Comparison of ENCODE assay signal across 19 cellular contexts in the genomic region with DNA sequence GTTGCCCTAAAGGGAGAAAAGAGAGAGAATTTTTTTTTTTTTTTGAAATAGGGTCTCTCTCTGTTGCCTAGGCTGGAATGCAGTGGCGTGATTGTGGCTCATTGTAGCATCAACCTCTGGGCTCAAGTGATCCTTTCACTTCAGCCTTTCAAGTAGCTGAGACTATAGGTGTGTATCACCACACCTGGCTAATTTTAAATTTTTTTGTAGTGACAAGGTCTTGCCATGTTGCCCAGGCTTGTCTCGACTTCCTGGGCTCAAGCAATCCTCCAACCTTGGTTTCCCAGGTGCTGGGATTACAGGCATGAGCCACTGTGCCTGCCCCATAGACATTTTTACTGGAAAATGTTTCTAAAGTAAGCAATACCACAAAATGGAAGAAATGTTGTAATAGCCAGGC. TPM values are rescaled to one million over a fixed set of nuclear protein-coding genes. Genes with fewer than 3 reads are reported as not detected.
DNase-seq lines count a peak whose midpoint lies in the region; ATAC-seq and TF ChIP-seq lines count a peak whose summit lies in the region.
"Had no signal": no experiment of that assay in that cellular context is flagged by ENCODE, and none has a peak within 500 bp of the region (broad histone marks: within the 10 kb centered on the region; RNA-seq: fewer than 3 reads in every experiment).

No MANE protein-coding gene starts in this region.

- in situ Hi-C loops in mammary epithelial cell (cut with MboI; ENCODE audit: low sequenced_read_pairs in 2 of 2) = no loop called here

- CTCF ChIA-PET in MCF 10A (lab: Yijun Ruan, JAX) (interaction anchor here (0.7 kb wide), 1 partner anchor 37 kb away, joined by 3 read pairs; the partner anchor contains the start of gene YARS2), mammary epithelial cell (lab: Charles Lee; ENCODE audit: low non-redundant PET) (no interaction called here), HEK293T (lab: Yijun Ruan, JAX) (no interaction called here)

- H3K27me3 Mint-ChIP-seq in MCF 10A (ENCODE audit: insufficient read depth, unreplicated experiment) = no peaks in the 10 kb centered on the region
- H3K27me3 Mint-ChIP-seq: CD4-positive, alpha-beta memory T cell had no signal

- no peaks in the 10 kb centered on the region for H3K4me1 ChIP-seq in breast epithelium
- H3K4me1 ChIP-seq in mammary epithelial cell (ENCODE audit: insufficient read depth, low read length) = peaks cover 24% of the 10 kb centered on the region
- no peaks in the 10 kb centered on the region for H3K4me1 ChIP-seq in smooth muscle cell (ENCODE audit: low read depth)
- H3K4me1 ChIP-seq: BLaER1 had no signal

- H4K20me1 ChIP-seq in mammary epithelial cell (ENCODE audit: insufficient read depth, low read length) (no peaks in the 10 kb centered on the region), smooth muscle cell (ENCODE audit: low read depth) (no peaks in the 10 kb centered on the region)
- H4K20me1 ChIP-seq: BLaER1 had no signal

- H3K27me3 ChIP-seq in breast epithelium (no peaks in the 10 kb centered on the region), mammary epithelial cell (ENCODE audit: insufficient read depth, low read length) (no peaks in the 10 kb centered on the region), smooth muscle cell (ENCODE audit: low read depth) (no peaks in the 10 kb centered on the region)
- H3K27me3 ChIP-seq: BLaER1 had no signal

- H3K9ac ChIP-seq in mammary epithelial cell (ENCODE audit: insufficient read depth, low read length) (peak overlapping the region; percentile 89), smooth muscle cell (ENCODE audit: low read depth) (no peak overlapping the region)
- H3K9ac ChIP-seq: BLaER1 had no signal

- DNase-seq in MCF 10A (ENCODE audit: unreplicated experiment) = peak; percentile 64
- no peak for DNase-seq in breast epithelium (ENCODE audit: low spot score in 2 of 2)
- DNase-seq in mammary epithelial cell = peak; percentile 98
- DNase-seq in smooth muscle cell (lab: John Stamatoyannopoulos, UW; ENCODE audit: unreplicated experiment) = no peak
- no peak for DNase-seq in D341Med (ENCODE audit: low spot score)
- no peak for DNase-seq in NCI-H446 (lab: John Stamatoyannopoulos, UW)
- DNase-seq in HEK293T (ENCODE audit: extremely low spot score) = no peak
- DNase-seq: 8988T; CD4-positive, alpha-beta memory T cell; DMS79 treated with DMSO at 0.1 percent for 48 hours; GF-D8; GOT3; H7; IMR-90 had no signal

- H2AFZ ChIP-seq in mammary epithelial cell (ENCODE audit: low read depth, low read length) = peak overlapping the region; percentile 73
- H2AFZ ChIP-seq in smooth muscle cell (ENCODE audit: low read depth) = no peak overlapping the region

- H3K4me2 ChIP-seq in mammary epithelial cell (ENCODE audit: insufficient read depth, low read depth, low read length) (peak overlapping the region; percentile 76), smooth muscle cell (no peak overlapping the region)
- H3K4me2 ChIP-seq: BLaER1 had no signal

- H3K79me2 ChIP-seq in mammary epithelial cell (ENCODE audit: insufficient read depth, low read length) (peaks cover 23% of the 10 kb centered on the region), smooth muscle cell (ENCODE audit: low read depth) (no peaks in the 10 kb centered on the region)

- TF ChIP-seq POLR2A in breast epithelium (IDR thresholded peaks at IDR 0.05) = no peak

- H3K36me3 ChIP-seq in breast epithelium = no peaks in the 10 kb centered on the region
- peaks cover 13% of the 10 kb centered on the region for H3K36me3 ChIP-seq in mammary epithelial cell (ENCODE audit: insufficient read depth, low read length)
- peaks cover 16% of the 10 kb centered on the region for H3K36me3 ChIP-seq in smooth muscle cell (ENCODE audit: low read depth)

- H3K27ac Mint-ChIP-seq in MCF 10A (ENCODE audit: low read depth, unreplicated experiment) = peak overlapping the region; percentile 73

- peaks cover 3% of the 10 kb centered on the region for H3F3A ChIP-seq in smooth muscle cell (ENCODE audit: low read depth)

- no peak overlapping the region for H3K4me3 ChIP-seq in breast epithelium
- no peak overlapping the region for H3K4me3 ChIP-seq in mammary epithelial cell (replicated peaks in 1 of 3; ENCODE audit: insufficient read depth in 1 of 3, low read depth in 2 of 3, low read length in 3 of 3)
- H3K4me3 ChIP-seq in smooth muscle cell = no peak overlapping the region
- H3K4me3 ChIP-seq: BLaER1 had no signal

- BruUV-seq in MCF 10A (replicated peaks; lab: Mats Ljungman, UMichigan) = no TSS peak
- no TSS peak for BruUV-seq in mammary epithelial cell (replicated peaks; lab: Mats Ljungman, UMichigan)

- H3K4me3 Mint-ChIP-seq in MCF 10A (ENCODE audit: unreplicated experiment) = no peak overlapping the region
- H3K4me3 Mint-ChIP-seq: CD14-positive monocyte; CD4-positive, alpha-beta memory T cell had no signal

- dilution Hi-C loops in mammary epithelial cell (cut with HindIII; ENCODE audit: low sequenced_read_pairs) = no loop called here

- no peaks in the 10 kb centered on the region for H3K9me3 Mint-ChIP-seq in MCF 10A (ENCODE audit: unreplicated experiment)
- H3K9me3 Mint-ChIP-seq: CD14-positive monocyte; CD4-positive, alpha-beta memory T cell had no signal

- POLR2A ChIA-PET in MCF 10A (lab: Yijun Ruan, JAX) = interaction anchor here (1.0 to 1.8 kb wide), 4 partner anchors 11 to 40 kb away, joined by 3 to 7 read pairs (median 5); partner anchors contain the start of genes DNM1L and YARS2
- POLR2A ChIA-PET in HEK293T (lab: Yijun Ruan, JAX) = no interaction called here

- peaks cover 27% of the 10 kb centered on the region for H3K36me3 Mint-ChIP-seq in MCF 10A (ENCODE audit: insufficient read depth, unreplicated experiment)

- no peak overlapping the region for H3K27ac ChIP-seq in breast epithelium
- peak overlapping the region; percentile 100 for H3K27ac ChIP-seq in mammary epithelial cell (ENCODE audit: insufficient read depth, low read depth, low read length)
- H3K27ac ChIP-seq in smooth muscle cell (ENCODE audit: low read depth) = peak overlapping the region; percentile 70
- H3K27ac ChIP-seq: BLaER1, HL-60 had no signal

- WGBS in mammary epithelial cell (ENCODE audit: low coverage, missing lambda C conversion rate) = 0% methylated on average over 2 of the region's 2 CpGs
- WGBS in smooth muscle cell (ENCODE audit: low lambda C conversion rate) = 89% methylated on average over 2 of the region's 2 CpGs

- TF ChIP-seq CTCF in MCF 10A (IDR thresholded peaks at IDR 0.05; ENCODE audit: unreplicated experiment) = no peak
- TF ChIP-seq CTCF in breast epithelium (IDR thresholded peaks at IDR 0.05) = no peak
- no peak for TF ChIP-seq CTCF in mammary epithelial cell (conservative IDR thresholded peaks at IDR 0.05 in 1 of 2, IDR thresholded peaks at IDR 0.05 in 1 of 2; ENCODE audit: extremely low read depth in 1 of 2, insufficient read depth in 1 of 2, low read depth in 1 of 2, low read length in 2 of 2)
- TF ChIP-seq CTCF in smooth muscle cell (IDR thresholded peaks at IDR 0.05; ENCODE audit: borderline replicate concordance, insufficient read depth, poor library complexity, severe bottlenecking) = no peak

- no peaks in the 10 kb centered on the region for H3K4me1 Mint-ChIP-seq in MCF 10A (ENCODE audit: insufficient read depth, unreplicated experiment)
- H3K4me1 Mint-ChIP-seq: CD14-positive monocyte; CD4-positive, alpha-beta memory T cell had no signal

- intact Hi-C loops in MCF 10A (cut with micrococcal nuclease) = no loop called here
- intact Hi-C loops in breast epithelium (cut with DNase I; ENCODE audit: low total_unique reads) = no loop called here
- intact Hi-C loops in mammary epithelial cell (cut with micrococcal nuclease) = loop anchor here (2.0 to 5.0 kb wide), 2 partner anchors 40 to 352 kb away; partner anchors contain the start of gene DNM1L

- no peaks in the 10 kb centered on the region for H3K9me3 ChIP-seq in breast epithelium
- H3K9me3 ChIP-seq in mammary epithelial cell (replicated peaks; ENCODE audit: insufficient read depth, low read length) = no peaks in the 10 kb centered on the region
- no peaks in the 10 kb centered on the region for H3K9me3 ChIP-seq in smooth muscle cell (replicated peaks; ENCODE audit: low read depth)
- H3K9me3 ChIP-seq: BLaER1 had no signal

- peak; percentile 96 for ATAC-seq in esophagus mucosa
- ATAC-seq: HCT116 had no signal

TF ChIP-seq in HEK293T, 16 proteins besides CTCF, POLR2A, EP300 and RAD21:
- no peak for TF ChIP-seq ZNF384 (IDR thresholded peaks at IDR 0.05)

RNA-seq across cellular contexts. Expression of gene YARS2, which starts 36.8 kb away (rescaled TPM):
- 27.2 and 30.1 TPM in 2 replicates for total RNA-seq in MCF 10A (2022)
- 10 to 100 TPM; 23.0 to 27.4 (median 23.9) TPM for total RNA-seq in breast epithelium
- total RNA-seq in mammary epithelial cell = 10 to 100 TPM; 31.5 to 37.5 TPM
- polyA plus RNA-seq in mammary epithelial cell = 25.6 TPM
- 8.5 TPM for polyA minus RNA-seq in mammary epithelial cell
- total RNA-seq in esophagus mucosa = 13.5 TPM
- 22.5 and 32.6 TPM in 2 replicates for total RNA-seq in smooth muscle cell
- 25.4 and 25.9 TPM in 2 replicates for polyA plus RNA-seq in smooth muscle cell

RNA-seq across cellular contexts. Expression of gene DNM1L, which starts 39.8 kb away (rescaled TPM):
- total RNA-seq in MCF 10A (2022) (72.5 and 86.9 TPM in 2 replicates), breast epithelium (10 to 100 TPM; 46.1 to 84.0 (median 70.8) TPM), mammary epithelial cell (100 to 1,000 TPM in 1 of 2 donors, 10 to 100 TPM in 1; 96.9 to 151 TPM), esophagus mucosa (49.1 TPM), smooth muscle cell (56.3 and 88.1 TPM in 2 replicates)
- polyA plus RNA-seq in mammary epithelial cell (73.9 TPM), smooth muscle cell (33.6 and 42.3 TPM in 2 replicates)
- 90.7 TPM for polyA minus RNA-seq in mammary epithelial cell

Comparison
In these comparisons a context has a peak if more than half of its experiments do, and no peak if none do; other contexts are left out.
1. DNase-seq: peak in MCF 10A (single experiment) and mammary epithelial cell (single experiment); none in breast epithelium (0 of 2), smooth muscle cell (single experiment), D341Med (single experiment), NCI-H446 (0 of 2) and HEK293T (single experiment).
2. H3K27ac ChIP-seq: peak in mammary epithelial cell (single experiment) and smooth muscle cell (single experiment); none in breast epithelium (0 of 2).